10 cellular contexts compared by ENCODE assay signal in genomic region chr9:124297553-124297905, GRCh38. TPM values are rescaled to one million over a fixed set of nuclear protein-coding genes. Genes with fewer than 3 reads are reported as not detected.
DNase-seq lines count a peak whose midpoint lies in the region; ATAC-seq, FAIRE-seq and TF ChIP-seq lines count a peak whose summit lies in the region.
"Had no signal": no experiment of that assay in that cellular context is flagged by ENCODE, and none has a peak within 500 bp of the region (broad histone marks: within the 10 kb centered on the region; RNA-seq: fewer than 3 reads in every experiment).

No MANE protein-coding gene starts in this region.

- POLR2A ChIA-PET in A549 (lab: Yijun Ruan, JAX): interaction anchor here (0.8 kb wide), 1 partner anchor 9 kb away, joined by 4 read pairs; no protein-coding TSS in a partner anchor
- POLR2A ChIA-PET in CD8-positive, alpha-beta T cell (lab: Charles Lee): no interaction called here

- no peak overlapping the region for H3K27ac Mint-ChIP-seq in CD8-positive, alpha-beta T cell
- no peak overlapping the region for H3K27ac Mint-ChIP-seq in activated T-helper 1 cell treated with anti-CD3 and anti-CD28 coated beads, Interleukin-12 subunit alpha, Interleukin-12 subunit beta, Interleukin-2, Interleukin-4 antibody, amounts not matched to agents 30 ng/mL and 10 ng/mL and 1 ng/mL, durations not matched to agents 14 hours and 24 hours and 36 hours
- H3K27ac Mint-ChIP-seq: T-helper 1 cell treated with Interleukin-12 subunit alpha and Interleukin-12 subunit beta and Interleukin-4 antibody, amounts not matched to agents 30 μg/mL and 1 μg/mL, for 36 hours had no signal

- CTCF ChIA-PET in A549 (lab: Yijun Ruan, JAX): interaction anchor here (0.7 to 4.4 kb wide), 6 partner anchors 8 to 171 kb away, joined by 3 to 21 read pairs (median 6); no protein-coding TSS in a partner anchor
- CTCF ChIA-PET in CD8-positive, alpha-beta T cell (lab: Charles Lee): interaction anchor here (0.9 kb wide), 1 partner anchor 23 kb away, joined by 3 read pairs; no protein-coding TSS in a partner anchor

- H3K4me3 Mint-ChIP-seq in CD8-positive, alpha-beta T cell: no peak overlapping the region
- no peak overlapping the region for H3K4me3 Mint-ChIP-seq in activated T-helper 1 cell treated with anti-CD3 and anti-CD28 coated beads, Interleukin-12 subunit alpha, Interleukin-12 subunit beta, Interleukin-2, Interleukin-4 antibody, amounts not matched to agents 30 ng/mL and 10 ng/mL and 1 ng/mL, durations not matched to agents 14 hours and 24 hours and 36 hours
- H3K4me3 Mint-ChIP-seq: T-helper 1 cell treated with Interleukin-12 subunit alpha and Interleukin-12 subunit beta and Interleukin-4 antibody, amounts not matched to agents 30 μg/mL and 1 μg/mL, for 36 hours had no signal

- TF ChIP-seq RAD21 in A549 (conservative IDR thresholded peaks at IDR 0.05 in 1 of 2, IDR thresholded peaks at IDR 0.05 in 1 of 2): peak; percentile 6 to 13; a peak in 1 of 5 replicates

- 3% methylated on average over 8 of the region's 9 CpGs for WGBS in A549 (ENCODE audit: missing lambda C conversion rate)
- 20% methylated on average over 7 of the region's 9 CpGs; no CpG with 5 or more reads in 1 of the 2 donors for WGBS in esophagus squamous epithelium, 2 donors

- ATAC-seq in A549 (peak; percentile 41 to 75; a peak in 5 of 6 replicates), GM21515 (IDR thresholded peaks at IDR 0.05; ENCODE audit: unreplicated experiment) (no peak), GM21619 (IDR thresholded peaks at IDR 0.05; ENCODE audit: unreplicated experiment) (no peak)
- ATAC-seq in CD8-positive, alpha-beta T cell: no peak

- TF ChIP-seq EP300 in A549 (IDR thresholded peaks at IDR 0.05): peak in 1 of 2 experiments; percentile 54; a peak in 1 of 5 replicates

- no peaks in the 10 kb centered on the region for H3K27me3 ChIP-seq in esophagus squamous epithelium
- H3K27me3 ChIP-seq in CD8-positive, alpha-beta T cell (ENCODE audit: insufficient read depth, low read length): no peaks in the 10 kb centered on the region

- H3K9me3 ChIP-seq in A549 (no peaks in the 10 kb centered on the region), esophagus squamous epithelium (no peaks in the 10 kb centered on the region)
- no peaks in the 10 kb centered on the region for H3K9me3 ChIP-seq in CD8-positive, alpha-beta T cell (ENCODE audit: low read length)

- H3K4me3 ChIP-seq in A549: no peak overlapping the region
- H3K4me3 ChIP-seq in esophagus squamous epithelium: no peak overlapping the region
- no peak overlapping the region for H3K4me3 ChIP-seq in CD8-positive, alpha-beta T cell (ENCODE audit: low read depth, low read length)

- peak; percentile 70 to 72 for DNase-seq in A549 (ENCODE audit: low read depth in 1 of 2, low spot score in 1 of 2)
- peak; percentile 93 for DNase-seq in NCI-H226
- DNase-seq in esophagus squamous epithelium (lab: John Stamatoyannopoulos, UW): no peak
- DNase-seq in lung microvascular endothelial cell (ENCODE audit: low read depth in 2 of 2): peak; percentile 95 to 97
- no peak for DNase-seq in CD8-positive, alpha-beta T cell
- DNase-seq in activated T-helper 1 cell treated with anti-CD3 and anti-CD28 coated beads, Interleukin-12 subunit alpha, Interleukin-12 subunit beta, Interleukin-2, Interleukin-4 antibody, amounts not matched to agents 30 ng/mL and 10 ng/mL and 1 ng/mL, durations not matched to agents 14 hours and 24 hours and 36 hours (ENCODE audit: low spot score): no peak
- DNase-seq: AML-193 had no signal

- H3K4me1 Mint-ChIP-seq in CD8-positive, alpha-beta T cell (ENCODE audit: low read depth): peaks cover 2% of the 10 kb centered on the region
- peaks cover 13% of the 10 kb centered on the region for H3K4me1 Mint-ChIP-seq in activated T-helper 1 cell treated with anti-CD3 and anti-CD28 coated beads, Interleukin-12 subunit alpha, Interleukin-12 subunit beta, Interleukin-2, Interleukin-4 antibody, amounts not matched to agents 30 ng/mL and 10 ng/mL and 1 ng/mL, durations not matched to agents 14 hours and 24 hours and 36 hours (ENCODE audit: low read depth)

- H3K4me2 ChIP-seq in A549: peak overlapping the region; percentile 68

- H3K36me3 Mint-ChIP-seq in CD8-positive, alpha-beta T cell: no peaks in the 10 kb centered on the region
- no peaks in the 10 kb centered on the region for H3K36me3 Mint-ChIP-seq in activated T-helper 1 cell treated with anti-CD3 and anti-CD28 coated beads, Interleukin-12 subunit alpha, Interleukin-12 subunit beta, Interleukin-2, Interleukin-4 antibody, amounts not matched to agents 30 ng/mL and 10 ng/mL and 1 ng/mL, durations not matched to agents 14 hours and 24 hours and 36 hours (ENCODE audit: low read depth)

- H3K27me3 Mint-ChIP-seq in CD8-positive, alpha-beta T cell (ENCODE audit: low read depth): peaks cover 4% of the 10 kb centered on the region
- H3K27me3 Mint-ChIP-seq in activated T-helper 1 cell treated with anti-CD3 and anti-CD28 coated beads, Interleukin-12 subunit alpha, Interleukin-12 subunit beta, Interleukin-2, Interleukin-4 antibody, amounts not matched to agents 30 ng/mL and 10 ng/mL and 1 ng/mL, durations not matched to agents 14 hours and 24 hours and 36 hours (ENCODE audit: insufficient read depth): peaks cover 8% of the 10 kb centered on the region

- FAIRE-seq in A549 (lab: Jason Lieb, UNC): peak; percentile 51

- no peak for TF ChIP-seq POLR2A in A549 (IDR thresholded peaks at IDR 0.05; ENCODE audit: low read length)
- no peak for TF ChIP-seq POLR2A in esophagus squamous epithelium (IDR thresholded peaks at IDR 0.05)

- H3K36me3 ChIP-seq in esophagus squamous epithelium: peaks cover 0 to 6% (median 0%) of the 10 kb centered on the region in 3 donors
- H3K36me3 ChIP-seq in CD8-positive, alpha-beta T cell (ENCODE audit: insufficient read depth, low read length): no peaks in the 10 kb centered on the region

- peaks cover 87% of the 10 kb centered on the region for H3K4me1 ChIP-seq in A549
- peaks cover 7 to 75% (median 29%) of the 10 kb centered on the region in 3 donors for H3K4me1 ChIP-seq in esophagus squamous epithelium
- H3K4me1 ChIP-seq in CD8-positive, alpha-beta T cell (ENCODE audit: insufficient read depth, low read length): no peaks in the 10 kb centered on the region

- TF ChIP-seq CTCF in A549 (IDR thresholded peaks at IDR 0.05): no peak
- no peak for TF ChIP-seq CTCF in esophagus squamous epithelium (IDR thresholded peaks at IDR 0.05)
- TF ChIP-seq CTCF in CD8-positive, alpha-beta T cell (IDR thresholded peaks at IDR 0.05): no peak

- H3K27ac ChIP-seq in A549: peak overlapping the region; percentile 79 to 89
- peak overlapping the region; percentile 17 to 67 (median 50) for H3K27ac ChIP-seq in esophagus squamous epithelium
- H3K27ac ChIP-seq in CD8-positive, alpha-beta T cell (ENCODE audit: low read depth, low read length): no peak overlapping the region

- intact Hi-C loops in esophagus squamous epithelium (cut with DNase I): no loop called here
- intact Hi-C loops in CD8-positive, alpha-beta T cell (cut with DNase I, micrococcal nuclease): loop anchor here in 1 of 2 experiments (10.0 kb wide), 1 partner anchor 893 kb away; no protein-coding TSS in a partner anchor
- intact Hi-C loops in activated T-helper 1 cell treated with anti-CD3 and anti-CD28 coated beads, Interleukin-12 subunit alpha, Interleukin-12 subunit beta, Interleukin-2, Interleukin-4 antibody, amounts not matched to agents 30 ng/mL and 10 ng/mL and 1 ng/mL, durations not matched to agents 14 hours and 24 hours and 36 hours (cut with micrococcal nuclease): no loop called here

- H3K9me3 Mint-ChIP-seq in CD8-positive, alpha-beta T cell: no peaks in the 10 kb centered on the region
- H3K9me3 Mint-ChIP-seq in activated T-helper 1 cell treated with anti-CD3 and anti-CD28 coated beads, Interleukin-12 subunit alpha, Interleukin-12 subunit beta, Interleukin-2, Interleukin-4 antibody, amounts not matched to agents 30 ng/mL and 10 ng/mL and 1 ng/mL, durations not matched to agents 14 hours and 24 hours and 36 hours: no peaks in the 10 kb centered on the region
- H3K9me3 Mint-ChIP-seq: T-helper 1 cell treated with Interleukin-12 subunit alpha and Interleukin-12 subunit beta and Interleukin-4 antibody, amounts not matched to agents 30 μg/mL and 1 μg/mL, for 36 hours had no signal

TF ChIP-seq in A549, 52 proteins besides CTCF, POLR2A, EP300 and RAD21:
- TF ChIP-seq JUN (IDR thresholded peaks at IDR 0.05) (peak in 1 of 2 experiments; percentile 52; a peak in 2 of 5 replicates), GATA3 (IDR thresholded peaks at IDR 0.05; ENCODE audit: borderline replicate concordance) (peak; percentile 73; the same call in 1 of the 2 replicates), CEBPB (IDR thresholded peaks at IDR 0.05) (peak in 1 of 2 experiments; percentile 47; a peak in 1 of 4 replicates), ZNF302 (CRISPR knock-in tag; IDR thresholded peaks at IDR 0.05) (no peak), CHD2 (IDR thresholded peaks at IDR 0.05; ENCODE audit: low read length, partially characterized antibody) (no peak), MAX (IDR thresholded peaks at IDR 0.05) (peak; percentile 87), FOSL2 (IDR thresholded peaks at IDR 0.05) (no peak), FOSL2 (CRISPR knock-in tag; IDR thresholded peaks at IDR 0.05) (peak; percentile 58), ESRRA (IDR thresholded peaks at IDR 0.05; ENCODE audit: borderline replicate concordance, low read length) (no peak), FOXS1 (CRISPR knock-in tag; IDR thresholded peaks at IDR 0.05) (no peak)
TF ChIP-seq in A549: peak in this region for 5.

RNA-seq across cellular contexts. Expression of gene NEK6, which starts 39.8 kb away (rescaled TPM):
- polyA plus RNA-seq in A549 (2011; rRNA removed): 33.7 and 38.7 TPM in 2 replicates
- 52.0 and 59.5 TPM in 2 replicates for polyA plus RNA-seq in A549 (2012; cell fraction: cytosol; rRNA removed)
- polyA plus RNA-seq in A549 (2012; cell fraction: nucleus; rRNA removed): 64.3 and 69.2 TPM in 2 replicates
- polyA plus RNA-seq in A549 (2017; fragmentation: RNase III; extraction: RNeasy Plus Mini Kit Qiagen cat#74134 plus additional on column Dnase treatment): 26.1 to 38.6 TPM (median 29.8 TPM) in 3 replicates
- polyA minus RNA-seq in A549 (2011; rRNA and poly(A)+ RNA removed): 49.7 and 58.1 TPM in 2 replicates
- total RNA-seq in esophagus squamous epithelium: 10 to 100 TPM in 2 of 4 donors, 1 to 10 TPM in 2; 2.0 to 15.3 (median 7.3) TPM
- total RNA-seq in lung microvascular endothelial cell: 14.6 and 20.6 TPM in 2 replicates
- 1 to 10 TPM; 2.0 to 2.5 TPM for total RNA-seq in CD8-positive, alpha-beta T cell
- 17.4 and 21.0 TPM in 2 replicates for total RNA-seq in activated T-helper 1 cell treated with anti-CD3 and anti-CD28 coated beads, Interleukin-12 subunit alpha, Interleukin-12 subunit beta, Interleukin-2, Interleukin-4 antibody, amounts not matched to agents 30 ng/mL and 10 ng/mL and 1 ng/mL, durations not matched to agents 14 hours and 24 hours and 36 hours

Comparison
In these comparisons a context has a peak if more than half of its experiments do, and no peak if none do; other contexts are left out.
1. ATAC-seq: peak in A549 (2 of 2); none in CD8-positive, alpha-beta T cell (single experiment), GM21515 (single experiment) and GM21619 (single experiment).
2. DNase-seq: peak in A549 (2 of 2), NCI-H226 (single experiment) and lung microvascular endothelial cell (2 of 2); none in esophagus squamous epithelium (single experiment), CD8-positive, alpha-beta T cell (0 of 7) and activated T-helper 1 cell treated with anti-CD3 and anti-CD28 coated beads, Interleukin-12 subunit alpha, Interleukin-12 subunit beta, Interleukin-2, Interleukin-4 antibody, amounts not matched to agents 30 ng/mL and 10 ng/mL and 1 ng/mL, durations not matched to agents 14 hours and 24 hours and 36 hours (single experiment).